In genomic region chrX:129755779-129756650, GRCh38 we compare ENCODE assay signal across 14 cellular contexts. TPM values are rescaled to one million over a fixed set of nuclear protein-coding genes. Genes with fewer than 3 reads are reported as not detected.
DNase-seq lines count a peak whose midpoint lies in the region; ATAC-seq, FAIRE-seq and TF ChIP-seq lines count a peak whose summit lies in the region.
"Had no signal": no experiment of that assay in that cellular context is flagged by ENCODE, and none has a peak within 500 bp of the region (broad histone marks: within the 10 kb centered on the region; RNA-seq: fewer than 3 reads in every experiment).

No MANE protein-coding gene starts in this region.

- CTCF ChIA-PET in CD8-positive, alpha-beta T cell (lab: Charles Lee): interaction anchor here (0.8 to 1.8 kb wide), 7 partner anchors 21 to 78 kb away, joined by 3 to 8 read pairs (median 4); no protein-coding TSS in a partner anchor
- CTCF ChIA-PET in H1 (lab: Charles Lee; ENCODE audit: partially characterized antibody): interaction anchor here (0.7 to 5.7 kb wide), 28 partner anchors 8 to 162 kb away, joined by 3 to 48 read pairs (median 4); no protein-coding TSS in a partner anchor

- H4K5ac ChIP-seq in H1 (ENCODE audit: insufficient read length, low read depth, low read length): no peak overlapping the region

- peak; percentile 59 to 67 for TF ChIP-seq RAD21 in H1 (IDR thresholded peaks at IDR 0.05 in 1 of 2, conservative IDR thresholded peaks at IDR 0.05 in 1 of 2; ENCODE audit: low read depth in 2 of 2, low read length in 2 of 2)

- H3K9me2 ChIP-seq in OCI-LY1 (ENCODE audit: low read depth, low read length): no peaks in the 10 kb centered on the region

- H4K91ac ChIP-seq in H1 (replicated peaks; ENCODE audit: insufficient read length, low read length): no peak overlapping the region

- H3K79me2 ChIP-seq in OCI-LY1 (ENCODE audit: insufficient read depth, low read length) (no peaks in the 10 kb centered on the region), H1 (ENCODE audit: control insufficient read depth in 1 of 2, insufficient read depth in 2 of 2, low read length in 2 of 2) (no peaks in the 10 kb centered on the region)

- TF ChIP-seq CTCF in CD8-positive, alpha-beta T cell (IDR thresholded peaks at IDR 0.05): no peak
- peak; percentile 44 for TF ChIP-seq CTCF in OCI-LY1 (IDR thresholded peaks at IDR 0.05; ENCODE audit: low read length)
- TF ChIP-seq CTCF in H1 (IDR thresholded peaks at IDR 0.05; ENCODE audit: control extremely low read depth in 1 of 3, insufficient read depth in 1 of 3, low read depth in 1 of 3, low read length in 3 of 3): peak in 2 of 3 experiments; percentile 39 to 65; a peak in 2 of 4 replicates
- TF ChIP-seq CTCF in GM20000 (IDR thresholded peaks at IDR 0.05; ENCODE audit: extremely low read depth, missing control alignments): no peak

- 74% methylated on average over 12 of the region's 18 CpGs; no CpG with 5 or more reads in 1 of the 2 experiments for WGBS in H1 (ENCODE audit: extremely low coverage in 1 of 2, insufficient coverage in 1 of 2, insufficient read length in 1 of 2, insufficient replicate concordance in 2 of 2, low coverage in 1 of 2, low lambda C conversion rate in 2 of 2, missing lambda C conversion rate in 1 of 2), 2 experiments

- H4K8ac ChIP-seq in H1 (ENCODE audit: extremely low read depth, insufficient read depth, low read length): no peak overlapping the region; the same call in 1 of the 2 replicates

- no peaks in the 10 kb centered on the region for H3F3A ChIP-seq in OCI-LY1 (ENCODE audit: insufficient read depth, low read length)

- H2BK120ac ChIP-seq in H1 (replicated peaks; ENCODE audit: low read depth, low read length): no peak overlapping the region

- peak overlapping the region; percentile 81 for H3K27ac Mint-ChIP-seq in CD8-positive, alpha-beta T cell
- H3K27ac Mint-ChIP-seq: activated naive CD4-positive, alpha-beta T cell treated with anti-CD3 and anti-CD28 coated beads, Interleukin-2, amount 50 U/mL, for 72 hours had no signal

- H4K20me1 ChIP-seq in OCI-LY1 (ENCODE audit: insufficient read depth, low read length) (no peaks in the 10 kb centered on the region), H1 (replicated peaks in 1 of 2; ENCODE audit: control insufficient read depth in 1 of 2, insufficient read depth in 2 of 2, low read length in 2 of 2) (no peaks in the 10 kb centered on the region)

- H2BK5ac ChIP-seq in H1 (ENCODE audit: low read depth, low read length): no peak overlapping the region

- H3K9ac ChIP-seq in OCI-LY1 (ENCODE audit: low read length) (peak overlapping the region; percentile 21; the same call in 1 of the 2 replicates), H1 (replicated peaks in 1 of 4; ENCODE audit: extremely low read depth in 1 of 4, low read depth in 3 of 4, low read length in 3 of 4) (no peak overlapping the region)

- no peak overlapping the region for H2BK15ac ChIP-seq in H1 (ENCODE audit: low read length)

- H2AFZ ChIP-seq in OCI-LY1 (ENCODE audit: low read length) (peak overlapping the region; percentile 69; the same call in 1 of the 2 replicates), H1 (ENCODE audit: low read length) (0 out of 2 replicates have a peak overlapping the region, but pooled peaks have one; percentile 44)

- H2BK20ac ChIP-seq in H1 (ENCODE audit: low read length): no peak overlapping the region

- no peaks in the 10 kb centered on the region for H3K23me2 ChIP-seq in H1 (ENCODE audit: low read depth, low read length)

- H3K9me3 ChIP-seq in CD8-positive, alpha-beta T cell (ENCODE audit: low read length): no peaks in the 10 kb centered on the region
- H3K9me3 ChIP-seq in OCI-LY1 (ENCODE audit: low read length): no peaks in the 10 kb centered on the region
- no peaks in the 10 kb centered on the region for H3K9me3 ChIP-seq in H1 (ENCODE audit: insufficient read depth in 2 of 2, low read depth in 1 of 2, low read length in 1 of 2)
- H3K9me3 ChIP-seq: thyroid gland had no signal

- peak overlapping the region; percentile 26 for H3K4me3 ChIP-seq in CD8-positive, alpha-beta T cell (ENCODE audit: low read depth, low read length)
- H3K4me3 ChIP-seq in OCI-LY1 (ENCODE audit: low read depth, low read length, poor library complexity, severe bottlenecking) (no peak overlapping the region), H1 (ENCODE audit: extremely low read depth in 1 of 4, insufficient read depth in 2 of 4, low read depth in 3 of 4, low read length in 4 of 4) (no peak overlapping the region)
- H3K4me3 ChIP-seq: thyroid gland had no signal

- peak in 3 of 7 experiments; percentile 36 to 70 (median 39) for DNase-seq in CD8-positive, alpha-beta T cell
- DNase-seq in H1 (ENCODE audit: low read depth in 1 of 2, low spot score in 2 of 2) (no peak), NCI-H2227 treated with DMSO at 0.1 percent for 48 hours (lab: John Stamatoyannopoulos, UW) (no peak), GM20000 (ENCODE audit: low spot score) (no peak), RPMI8226 (no peak), AG20443 (ENCODE audit: low spot score) (no peak)
- DNase-seq: EL, mammary epithelial cell, thyroid gland had no signal

- no peak overlapping the region for H3K23ac ChIP-seq in H1 (ENCODE audit: insufficient read length)

- no peak overlapping the region for H3K18ac ChIP-seq in H1 (ENCODE audit: extremely low read depth, low read length)

- no peak overlapping the region for H3K56ac ChIP-seq in H1 (replicated peaks; ENCODE audit: insufficient read length, low read depth, low read length)

- no peaks in the 10 kb centered on the region for H3K27me3 ChIP-seq in CD8-positive, alpha-beta T cell (ENCODE audit: insufficient read depth, low read length)
- H3K27me3 ChIP-seq in OCI-LY1 (ENCODE audit: insufficient read depth, low read length) (no peaks in the 10 kb centered on the region), H1 (replicated peaks in 1 of 4; ENCODE audit: control insufficient read depth in 3 of 4, extremely low read depth in 1 of 4, insufficient read depth in 3 of 4, low read length in 3 of 4) (no peaks in the 10 kb centered on the region)
- H3K27me3 ChIP-seq: thyroid gland had no signal

- H3K79me1 ChIP-seq in H1 (ENCODE audit: low read depth, low read length): no peaks in the 10 kb centered on the region

- no peaks in the 10 kb centered on the region for H3K36me3 Mint-ChIP-seq in CD8-positive, alpha-beta T cell
- H3K36me3 Mint-ChIP-seq: activated naive CD4-positive, alpha-beta T cell treated with anti-CD3 and anti-CD28 coated beads, Interleukin-2, amount 50 U/mL, for 72 hours had no signal

- H3K4me2 ChIP-seq in OCI-LY1 (ENCODE audit: low read length): peak overlapping the region; percentile 35; the same call in 1 of the 2 replicates
- H3K4me2 ChIP-seq in H1 (ENCODE audit: insufficient read depth in 1 of 2, low read depth in 2 of 2, low read length in 2 of 2): no peak overlapping the region

- no peak overlapping the region for H3K4ac ChIP-seq in H1 (replicated peaks; ENCODE audit: insufficient read length, low read depth, low read length)

- ATAC-seq in CD8-positive, alpha-beta T cell: peak; percentile 32
- ATAC-seq in GM18502 (IDR thresholded peaks at IDR 0.05; ENCODE audit: poor library complexity, unreplicated experiment): peak; percentile 43
- ATAC-seq: esophagus mucosa had no signal

- TF ChIP-seq POLR2A in H1 (IDR thresholded peaks at IDR 0.05; ENCODE audit: control extremely low read depth in 1 of 2, low read depth in 2 of 2, low read length in 2 of 2): no peak

- no peak overlapping the region for H2AK5ac ChIP-seq in H1 (ENCODE audit: low read depth, low read length)

- no peaks in the 10 kb centered on the region for H3K9me3 Mint-ChIP-seq in CD8-positive, alpha-beta T cell
- H3K9me3 Mint-ChIP-seq: activated naive CD4-positive, alpha-beta T cell treated with anti-CD3 and anti-CD28 coated beads, Interleukin-2, amount 50 U/mL, for 72 hours had no signal

- H3K27ac ChIP-seq in CD8-positive, alpha-beta T cell (ENCODE audit: low read depth, low read length): peak overlapping the region; percentile 23
- H3K27ac ChIP-seq in OCI-LY1 (ENCODE audit: low read depth, low read length, poor library complexity, severe bottlenecking): no peak overlapping the region
- no peak overlapping the region for H3K27ac ChIP-seq in H1 (ENCODE audit: low read depth, low read length)
- H3K27ac ChIP-seq: thyroid gland had no signal

- no peak for TF ChIP-seq EP300 in H1 (IDR thresholded peaks at IDR 0.05; ENCODE audit: borderline replicate concordance in 1 of 2, low read depth in 2 of 2, low read length in 2 of 2)

- no peaks in the 10 kb centered on the region for H3K36me3 ChIP-seq in CD8-positive, alpha-beta T cell (ENCODE audit: insufficient read depth, low read length)
- H3K36me3 ChIP-seq in OCI-LY1 (ENCODE audit: insufficient read depth, low read length) (no peaks in the 10 kb centered on the region), H1 (ENCODE audit: control insufficient read depth in 2 of 4, insufficient read depth in 4 of 4, low read length in 3 of 4) (no peaks in the 10 kb centered on the region)
- H3K36me3 ChIP-seq: thyroid gland had no signal

- H2BK12ac ChIP-seq in H1 (ENCODE audit: low read depth, low read length): no peak overlapping the region

- intact Hi-C loops in CD8-positive, alpha-beta T cell (cut with DNase I, micrococcal nuclease): loop anchor here (1.0 to 5.0 kb wide), 3 partner anchors 41 to 67 kb away; no protein-coding TSS in a partner anchor

- peak; percentile 92 for FAIRE-seq in H1 (lab: Jason Lieb, UNC)

- H3K4me3 Mint-ChIP-seq in CD8-positive, alpha-beta T cell: peak overlapping the region; percentile 59

- POLR2A ChIA-PET in CD8-positive, alpha-beta T cell (lab: Charles Lee): interaction anchor here (1.0 to 2.5 kb wide), 9 partner anchors 10 to 38 kb away, joined by 3 to 16 read pairs (median 6); partner anchors contain the start of gene SASH3
- POLR2A ChIA-PET in H1 (lab: Charles Lee; ENCODE audit: partially characterized antibody): interaction anchor here (0.9 to 1.0 kb wide), 2 partner anchors 12 to 23 kb away, joined by 3 read pairs; no protein-coding TSS in a partner anchor

- no peak overlapping the region for H3K14ac ChIP-seq in H1 (ENCODE audit: insufficient read length)

- H3K4me1 ChIP-seq in CD8-positive, alpha-beta T cell (ENCODE audit: insufficient read depth, low read length): peaks cover 64% of the 10 kb centered on the region
- H3K4me1 ChIP-seq in OCI-LY1 (ENCODE audit: insufficient read depth, low read length, severe bottlenecking) (peaks cover 46% of the 10 kb centered on the region), H1 (replicated peaks in 1 of 4; ENCODE audit: control insufficient read depth in 3 of 4, insufficient read depth in 4 of 4, low read length in 3 of 4) (no peaks in the 10 kb centered on the region)

- H3K27me3 Mint-ChIP-seq in CD8-positive, alpha-beta T cell (ENCODE audit: low read depth): no peaks in the 10 kb centered on the region

- peaks cover 66% of the 10 kb centered on the region for H3K4me1 Mint-ChIP-seq in CD8-positive, alpha-beta T cell (ENCODE audit: low read depth)

RNA-seq across cellular contexts. Expression of gene XPNPEP2, which starts 17.2 kb away (rescaled TPM):
- under 1 TPM; 0.22 to 0.24 TPM for total RNA-seq in CD8-positive, alpha-beta T cell
- 0.25 TPM in 1 of 2 replicates, not detected in the other for total RNA-seq in H1 (2021; fragmentation: NEBNext Ultra II Directional; extraction: Animal tissue kit (Norgen Biotek cat#: 25700))
- 0.14 and 0.27 TPM in 2 replicates for polyA plus RNA-seq in H1 (2011; rRNA removed)
- 0.10 TPM for polyA plus RNA-seq in H1 (2011; cell fraction: cytosol; rRNA removed)
- 0.14 TPM for polyA plus RNA-seq in H1 (2011; cell fraction: nucleus; rRNA removed)
- polyA plus RNA-seq in H1 (2012, experiment 1 of 2): 0.12 to 0.24 TPM (median 0.13 TPM) in 3 of 4 replicates, not detected in the other
- not detected for polyA plus RNA-seq in H1 (2012, experiment 2 of 2)
- 0.08 TPM for polyA plus RNA-seq in H1 (2013, experiment 1 of 2)
- polyA plus RNA-seq in H1 (2013, experiment 2 of 2): 0.06 TPM
- polyA minus RNA-seq in H1 (2011; rRNA and poly(A)+ RNA removed): 0.13 and 0.27 TPM in 2 replicates
- polyA minus RNA-seq in H1 (2011; cell fraction: cytosol; rRNA and poly(A)+ RNA removed): not detected
- not detected for polyA minus RNA-seq in H1 (2011; cell fraction: nucleus; rRNA and poly(A)+ RNA removed)
- total RNA-seq: mammary epithelial cell had no signal
- polyA plus RNA-seq: mammary epithelial cell had no signal

RNA-seq across cellular contexts. Expression of gene SASH3, which starts 23.7 kb away (rescaled TPM):
- total RNA-seq in CD8-positive, alpha-beta T cell: 10 to 100 TPM; 76.7 to 76.8 TPM
- not detected in 2 replicates for total RNA-seq in H1 (2021; fragmentation: NEBNext Ultra II Directional; extraction: Animal tissue kit (Norgen Biotek cat#: 25700))
- not detected in 2 replicates for polyA plus RNA-seq in H1 (2011; rRNA removed)
- polyA plus RNA-seq in H1 (2011; cell fraction: cytosol; rRNA removed): not detected
- polyA plus RNA-seq in H1 (2011; cell fraction: nucleus; rRNA removed): not detected
- not detected in 4 replicates for polyA plus RNA-seq in H1 (2012, experiment 1 of 2)
- not detected for polyA plus RNA-seq in H1 (2012, experiment 2 of 2)
- not detected for polyA plus RNA-seq in H1 (2013, experiment 1 of 2)
- not detected for polyA plus RNA-seq in H1 (2013, experiment 2 of 2)
- polyA minus RNA-seq in H1 (2011; rRNA and poly(A)+ RNA removed): not detected in 2 replicates
- polyA minus RNA-seq in H1 (2011; cell fraction: cytosol; rRNA and poly(A)+ RNA removed): not detected
- not detected for polyA minus RNA-seq in H1 (2011; cell fraction: nucleus; rRNA and poly(A)+ RNA removed)
- total RNA-seq: H4, mammary epithelial cell had no signal
- polyA plus RNA-seq: mammary epithelial cell had no signal

Comparison
In these comparisons a context has a peak if more than half of its experiments do, and no peak if none do; other contexts are left out.
1. CTCF ChIP-seq: peak in OCI-LY1 (single experiment) and H1 (2 of 3); none in CD8-positive, alpha-beta T cell (single experiment) and GM20000 (single experiment).
2. RNA of gene SASH3, which starts 23.7 kb away (total RNA-seq): 76.7 to 76.8 TPM in CD8-positive, alpha-beta T cell; not detected in H1; every median in the first group is over 10 times any median in the second.